29 cellular contexts compared by ENCODE assay signal in genomic region chr6:145948878-145949613, GRCh38.
"Had no signal": no experiment of that assay in that cellular context is flagged by ENCODE, and none has a peak within 500 bp of the region (broad histone marks: within the 10 kb centered on the region; RNA-seq: fewer than 3 reads in every experiment).

No MANE protein-coding gene starts in this region.

- DNase-seq: activated B cell treated with CpG ODN at 0.5 μM for 24 hours; activated CD4-positive, alpha-beta T cell treated with anti-CD3 and anti-CD28 coated beads for 48 hours; activated CD4-positive, alpha-beta T cell treated with anti-CD3 and anti-CD28 coated beads, Interleukin-2, amount 50 U/mL, for 1 hour; activated CD4-positive, alpha-beta T cell treated with anti-CD3 and anti-CD28 coated beads, Interleukin-2, amount 50 U/mL, for 48 hours; activated CD8-positive, alpha-beta memory T cell treated with anti-CD3 and anti-CD28 coated beads, Interleukin-2, amount 10 ng/mL, durations not matched to agents 7 days and 5 days; activated CD8-positive, alpha-beta memory T cell treated with anti-CD3 and anti-CD28 coated beads, Interleukin-2, amount 50 U/mL, for 4 hours; activated CD8-positive, alpha-beta T cell treated with anti-CD3 and anti-CD28 coated beads, Interleukin-2, amount 10 ng/mL, durations not matched to agents 7 days and 5 days; activated gamma-delta T cell; activated naive CD4-positive, alpha-beta T cell; activated naive CD4-positive, alpha-beta T cell treated with anti-CD3 and anti-CD28 coated beads, Interleukin-2, amount 10 ng/mL, durations not matched to agents 7 days and 5 days; activated naive CD8-positive, alpha-beta T cell treated with anti-CD3 and anti-CD28 coated beads, Interleukin-2, amount 10 ng/mL, durations not matched to agents 7 days and 5 days; activated T-cell treated with anti-CD3 and anti-CD28 coated beads, Interleukin-2, amount 50 U/mL, for 1 hour; activated T-cell treated with anti-CD3 and anti-CD28 coated beads, Interleukin-2, amount 50 U/mL, for 48 hours; dorsolateral prefrontal cortex; effector memory CD4-positive, alpha-beta T cell; endodermal cell; esophagus squamous epithelium; head of caudate nucleus; hippocampal formation; T-helper 17 cell; T1000; WERI-Rb-1 had no signal

- H3K4me1 ChIP-seq: esophagus squamous epithelium had no signal

- H3K4me3 ChIP-seq: ascending aorta, coronary artery, dorsolateral prefrontal cortex, esophagus squamous epithelium had no signal

- H3K27ac Mint-ChIP-seq: activated B cell treated with CpG ODN at 0.5 μM for 24 hours; activated CD8-positive, alpha-beta memory T cell treated with anti-CD3 and anti-CD28 coated beads, Interleukin-2, amount 10 ng/mL, durations not matched to agents 7 days and 5 days; activated CD8-positive, alpha-beta T cell treated with anti-CD3 and anti-CD28 coated beads, Interleukin-2, amount 10 ng/mL, durations not matched to agents 7 days and 5 days; activated naive CD4-positive, alpha-beta T cell treated with anti-CD3 and anti-CD28 coated beads, Interleukin-2, amount 10 ng/mL, durations not matched to agents 7 days and 5 days; activated naive CD4-positive, alpha-beta T cell treated with anti-CD3 and anti-CD28 coated beads, Interleukin-2, amount 50 U/mL, for 72 hours; activated naive CD8-positive, alpha-beta T cell treated with anti-CD3 and anti-CD28 coated beads, Interleukin-2, amount 10 ng/mL, durations not matched to agents 7 days and 5 days; dendritic cell treated with granulocyte-macrophage colony-stimulating factor and Interleukin-4, amounts not matched to agents 40 ng/mL and 50 ng/mL, for 4 days; T-helper 17 cell; T-helper 2 cell treated with Interferon-gamma antibody and Interleukin-4, amounts not matched to agents 5 μg/mL and 100 μg/mL, for 36 hours had no signal

- H3K27me3 Mint-ChIP-seq: activated B cell treated with CpG ODN at 0.5 μM for 24 hours; activated CD8-positive, alpha-beta memory T cell treated with anti-CD3 and anti-CD28 coated beads, Interleukin-2, amount 10 ng/mL, durations not matched to agents 7 days and 5 days; activated naive CD4-positive, alpha-beta T cell treated with anti-CD3 and anti-CD28 coated beads, Interleukin-2, amount 10 ng/mL, durations not matched to agents 7 days and 5 days; activated naive CD8-positive, alpha-beta T cell treated with anti-CD3 and anti-CD28 coated beads, Interleukin-2, amount 10 ng/mL, durations not matched to agents 7 days and 5 days; brain; central memory CD8-positive, alpha-beta T cell; dendritic cell treated with granulocyte-macrophage colony-stimulating factor and Interleukin-4, amounts not matched to agents 40 ng/mL and 50 ng/mL, for 4 days; T-helper 17 cell had no signal

- H3K9me3 Mint-ChIP-seq: activated naive CD4-positive, alpha-beta T cell treated with anti-CD3 and anti-CD28 coated beads, Interleukin-2, amount 10 ng/mL, durations not matched to agents 7 days and 5 days; activated naive CD4-positive, alpha-beta T cell treated with anti-CD3 and anti-CD28 coated beads, Interleukin-2, amount 50 U/mL, for 72 hours; activated naive CD8-positive, alpha-beta T cell treated with anti-CD3 and anti-CD28 coated beads, Interleukin-2, amount 10 ng/mL, durations not matched to agents 7 days and 5 days; central memory CD8-positive, alpha-beta T cell; dendritic cell treated with granulocyte-macrophage colony-stimulating factor and Interleukin-4, amounts not matched to agents 40 ng/mL and 50 ng/mL, for 4 days had no signal

- H3K9me3 ChIP-seq: ascending aorta, esophagus squamous epithelium had no signal

- H3K27ac ChIP-seq: ascending aorta, coronary artery, dorsolateral prefrontal cortex, esophagus squamous epithelium, WERI-Rb-1 had no signal

- H3K27me3 ChIP-seq: ascending aorta, dorsolateral prefrontal cortex, esophagus squamous epithelium had no signal

- H3K4me3 Mint-ChIP-seq: activated B cell treated with CpG ODN at 0.5 μM for 24 hours; activated CD8-positive, alpha-beta memory T cell treated with anti-CD3 and anti-CD28 coated beads, Interleukin-2, amount 10 ng/mL, durations not matched to agents 7 days and 5 days; activated CD8-positive, alpha-beta T cell treated with anti-CD3 and anti-CD28 coated beads, Interleukin-2, amount 10 ng/mL, durations not matched to agents 7 days and 5 days; activated naive CD4-positive, alpha-beta T cell treated with anti-CD3 and anti-CD28 coated beads, Interleukin-2, amount 10 ng/mL, durations not matched to agents 7 days and 5 days; activated naive CD8-positive, alpha-beta T cell treated with anti-CD3 and anti-CD28 coated beads, Interleukin-2, amount 10 ng/mL, durations not matched to agents 7 days and 5 days; brain; central memory CD8-positive, alpha-beta T cell; dendritic cell treated with granulocyte-macrophage colony-stimulating factor and Interleukin-4, amounts not matched to agents 40 ng/mL and 50 ng/mL, for 4 days; endodermal cell; T-helper 17 cell; T-helper 2 cell treated with Interferon-gamma antibody and Interleukin-4, amounts not matched to agents 5 μg/mL and 100 μg/mL, for 36 hours had no signal

- H3K4me1 Mint-ChIP-seq: activated B cell treated with CpG ODN at 0.5 μM for 24 hours; activated CD8-positive, alpha-beta memory T cell treated with anti-CD3 and anti-CD28 coated beads, Interleukin-2, amount 10 ng/mL, durations not matched to agents 7 days and 5 days; activated naive CD4-positive, alpha-beta T cell treated with anti-CD3 and anti-CD28 coated beads, Interleukin-2, amount 10 ng/mL, durations not matched to agents 7 days and 5 days had no signal
